Comparison of ENCODE assay signal across 10 cellular contexts in genomic region chr6:6246539-6246938, GRCh38.
DNase-seq lines count a peak whose midpoint lies in the region; ATAC-seq and TF ChIP-seq lines count a peak whose summit lies in the region.
"Had no signal": no experiment of that assay in that cellular context is flagged by ENCODE, and none has a peak within 500 bp of the region (broad histone marks: within the 10 kb centered on the region; RNA-seq: fewer than 3 reads in every experiment).

No MANE protein-coding gene starts in this region.

- no peaks in the 10 kb centered on the region for H3K36me3 ChIP-seq in breast epithelium

- POLR2A ChIA-PET in activated B cell treated with CpG ODN at 0.5 μM for 24 hours (lab: Charles Lee): no interaction called here

- H3K4me1 Mint-ChIP-seq in activated B cell treated with CpG ODN at 0.5 μM for 24 hours: peaks cover 14% of the 10 kb centered on the region

- no peak for DNase-seq in activated B cell treated with CpG ODN at 0.5 μM for 24 hours
- no peak for DNase-seq in breast epithelium (ENCODE audit: low spot score in 2 of 2)
- DNase-seq in iPS-NIHi11 (ENCODE audit: low spot score): no peak
- no peak for DNase-seq in NCI-H2029 treated with DMSO at 0.1 percent for 48 hours (lab: John Stamatoyannopoulos, UW)
- no peak for DNase-seq in glomerular visceral epithelial cell (ENCODE audit: extremely low spot score)
- DNase-seq: activated CD8-positive, alpha-beta memory T cell treated with anti-CD3 and anti-CD28 coated beads, Interleukin-2, amount 50 U/mL, for 4 hours; nephron progenitor cell had no signal

- CTCF ChIA-PET in activated B cell treated with CpG ODN at 0.5 μM for 24 hours (lab: Charles Lee): no interaction called here

- no peak overlapping the region for H3K27ac ChIP-seq in breast epithelium

- no peak for TF ChIP-seq POLR2A in breast epithelium (IDR thresholded peaks at IDR 0.05)

- H3K27ac Mint-ChIP-seq in activated B cell treated with CpG ODN at 0.5 μM for 24 hours: no peak overlapping the region
- H3K27ac Mint-ChIP-seq: nephron progenitor cell had no signal

- no peaks in the 10 kb centered on the region for H3K27me3 ChIP-seq in breast epithelium

- H3K4me3 ChIP-seq in breast epithelium: no peak overlapping the region

- ATAC-seq in GM18858 (IDR thresholded peaks at IDR 0.05; ENCODE audit: unreplicated experiment) (peak; percentile 62), GM21576 (IDR thresholded peaks at IDR 0.05; ENCODE audit: unreplicated experiment) (peak; percentile 85), HG03354 (IDR thresholded peaks at IDR 0.05; ENCODE audit: poor library complexity, severe bottlenecking, unreplicated experiment) (peak; percentile 89), activated B cell treated with CpG ODN at 0.5 μM for 24 hours (ENCODE audit: low read depth) (peak; percentile 47)

- H3K4me3 Mint-ChIP-seq in activated B cell treated with CpG ODN at 0.5 μM for 24 hours: no peak overlapping the region
- H3K4me3 Mint-ChIP-seq: nephron progenitor cell had no signal

- intact Hi-C loops in activated B cell treated with CpG ODN at 0.5 μM for 24 hours (cut with micrococcal nuclease): no loop called here
- intact Hi-C loops in breast epithelium (cut with DNase I; ENCODE audit: low total_unique reads): no loop called here

- TF ChIP-seq CTCF in activated B cell treated with CpG ODN at 0.5 μM for 24 hours (IDR thresholded peaks at IDR 0.05) (no peak), breast epithelium (IDR thresholded peaks at IDR 0.05) (no peak)

- H3K9me3 Mint-ChIP-seq in activated B cell treated with CpG ODN at 0.5 μM for 24 hours: no peaks in the 10 kb centered on the region
- H3K9me3 Mint-ChIP-seq: nephron progenitor cell had no signal

- no peaks in the 10 kb centered on the region for H3K36me3 Mint-ChIP-seq in activated B cell treated with CpG ODN at 0.5 μM for 24 hours (ENCODE audit: low read depth)

- H3K27me3 Mint-ChIP-seq in activated B cell treated with CpG ODN at 0.5 μM for 24 hours: peaks cover 18% of the 10 kb centered on the region

- no peaks in the 10 kb centered on the region for H3K4me1 ChIP-seq in breast epithelium

- H3K9me3 ChIP-seq in breast epithelium: no peaks in the 10 kb centered on the region
